ENCODE assay signal across 8 cellular contexts in genomic region chr18:8706981-8707940, GRCh38. TPM values are rescaled to one million over a fixed set of nuclear protein-coding genes. Genes with fewer than 3 reads are reported as not detected.
A peak's percentile ranks its signal among the peaks of the same experiment; 100 is the strongest.
DNase-seq lines count a peak whose midpoint lies in the region; ATAC-seq lines count a peak whose summit lies in the region.

No MANE protein-coding gene starts in this region.

- intact Hi-C loops in left cardiac atrium (cut with DNase I) (no loop called here), posterior cingulate gyrus (cut with DNase I) (loop anchor here (5.0 to 10.0 kb wide), 3 partner anchors 78 to 428 kb away; partner anchors contain the start of gene ANKRD12)

- H3K36me3 Mint-ChIP-seq in T-helper 2 cell treated with Interferon-gamma antibody and Interleukin-4, amounts not matched to agents 5 μg/mL and 100 μg/mL, for 36 hours (ENCODE audit: low read depth), result peaks cover 3% of the 10 kb centered on the region

- ATAC-seq in left cardiac atrium (no peak), HG02759 (IDR thresholded peaks at IDR 0.05; ENCODE audit: unreplicated experiment) (no peak), GM19328 (IDR thresholded peaks at IDR 0.05; ENCODE audit: unreplicated experiment) (no peak)

- peak overlapping the region; percentile 85 for H3K4me3 Mint-ChIP-seq in T-helper 2 cell treated with Interferon-gamma antibody and Interleukin-4, amounts not matched to agents 5 μg/mL and 100 μg/mL, for 36 hours

- peak overlapping the region; percentile 70 for H3K27ac Mint-ChIP-seq in T-helper 2 cell treated with Interferon-gamma antibody and Interleukin-4, amounts not matched to agents 5 μg/mL and 100 μg/mL, for 36 hours

- H3K27me3 Mint-ChIP-seq in T-helper 2 cell treated with Interferon-gamma antibody and Interleukin-4, amounts not matched to agents 5 μg/mL and 100 μg/mL, for 36 hours (ENCODE audit: low read depth), result peaks cover 59% of the 10 kb centered on the region

- no peak for DNase-seq in T-helper 2 cell treated with Interferon-gamma antibody and Interleukin-4, amounts not matched to agents 5 μg/mL and 100 μg/mL, for 36 hours (ENCODE audit: low spot score)
- DNase-seq in T-helper 2 cell (no peak), NCI-H226 (peak; percentile 49), amniotic stem cell (lab: John Stamatoyannopoulos, UW) (peak; percentile 32), left cardiac atrium (peak; percentile 52), posterior cingulate gyrus (peak in 7 of 10 donors; percentile 42 to 91 (median 51))

- peaks cover 15% of the 10 kb centered on the region for H3K4me1 Mint-ChIP-seq in T-helper 2 cell treated with Interferon-gamma antibody and Interleukin-4, amounts not matched to agents 5 μg/mL and 100 μg/mL, for 36 hours (ENCODE audit: low read depth)

- H3K9me3 Mint-ChIP-seq in T-helper 2 cell treated with Interferon-gamma antibody and Interleukin-4, amounts not matched to agents 5 μg/mL and 100 μg/mL, for 36 hours, result no peaks in the 10 kb centered on the region

RNA-seq across cellular contexts. Expression of gene MTCL1, which starts 1.9 kb away (rescaled TPM):
- total RNA-seq in left cardiac atrium, result 1 to 10 TPM; 4.3 to 4.7 TPM

Comparison
In these comparisons a context has a peak if more than half of its experiments do, and no peak if none do; other contexts are left out.
1. DNase-seq: peak in NCI-H226 (single experiment), amniotic stem cell (single experiment), left cardiac atrium (single experiment) and posterior cingulate gyrus (7 of 10); none in T-helper 2 cell treated with Interferon-gamma antibody and Interleukin-4, amounts not matched to agents 5 μg/mL and 100 μg/mL, for 36 hours (single experiment) and T-helper 2 cell (0 of 5).